Comparison of ENCODE assay signal across 19 cellular contexts in the genomic region with DNA sequence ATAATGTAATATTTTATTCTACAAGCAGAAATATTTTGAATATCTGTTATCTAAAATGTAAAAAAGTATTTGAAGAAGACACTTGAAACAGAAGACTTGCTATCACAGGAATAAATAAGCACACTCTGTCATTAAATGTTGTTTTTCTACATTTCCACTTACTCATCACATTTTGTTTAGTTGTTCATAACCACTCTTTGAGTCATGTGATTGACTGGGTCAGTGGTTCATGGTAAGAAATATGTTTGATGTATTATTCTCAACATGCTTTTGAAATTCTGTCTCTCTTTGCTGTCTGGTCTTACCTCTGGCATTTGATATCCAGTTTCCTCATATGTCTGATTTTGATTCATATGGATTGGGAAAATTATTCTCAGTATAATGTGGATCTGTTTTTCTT.
DNase-seq lines count a peak whose midpoint lies in the region; ATAC-seq, FAIRE-seq and TF ChIP-seq lines count a peak whose summit lies in the region.
"Had no signal": no experiment of that assay in that cellular context is flagged by ENCODE, and none has a peak within 500 bp of the region (broad histone marks: within the 10 kb centered on the region; RNA-seq: fewer than 3 reads in every experiment).

No MANE protein-coding gene starts in this region.

- FAIRE-seq in astrocyte (lab: Jason Lieb, UNC) = peak; percentile 26
- FAIRE-seq: GM12891 had no signal

- H4K20me1 ChIP-seq in astrocyte (ENCODE audit: insufficient read depth, low read length) = no peaks in the 10 kb centered on the region
- no peaks in the 10 kb centered on the region for H4K20me1 ChIP-seq in smooth muscle cell (ENCODE audit: low read depth)

- H3K9me3 ChIP-seq in astrocyte (ENCODE audit: insufficient read depth, low read depth, low read length) (no peaks in the 10 kb centered on the region), smooth muscle cell (replicated peaks; ENCODE audit: low read depth) (no peaks in the 10 kb centered on the region)
- H3K9me3 ChIP-seq: prostate gland had no signal

- H3K79me2 ChIP-seq in astrocyte (ENCODE audit: insufficient read depth, low read length) (no peaks in the 10 kb centered on the region), smooth muscle cell (ENCODE audit: low read depth) (no peaks in the 10 kb centered on the region)

- peaks cover 41% of the 10 kb centered on the region for H3K4me1 Mint-ChIP-seq in astrocyte (ENCODE audit: low read depth, unreplicated experiment)
- peaks cover 8% of the 10 kb centered on the region for H3K4me1 Mint-ChIP-seq in stimulated activated memory B cell treated with anti-CD40 and anti-IgM and Interleukin-4, amounts not matched to agents 10 μg/mL and 1 μg/mL and 100 μg/mL, for 72 hours
- H3K4me1 Mint-ChIP-seq: CD14-positive monocyte had no signal

- H3K9me3 Mint-ChIP-seq in astrocyte (ENCODE audit: unreplicated experiment) = peaks cover 2% of the 10 kb centered on the region
- no peaks in the 10 kb centered on the region for H3K9me3 Mint-ChIP-seq in stimulated activated memory B cell treated with anti-CD40 and anti-IgM and Interleukin-4, amounts not matched to agents 10 μg/mL and 1 μg/mL and 100 μg/mL, for 72 hours

- no peaks in the 10 kb centered on the region for H3K36me3 Mint-ChIP-seq in astrocyte (ENCODE audit: low read depth, unreplicated experiment)
- H3K36me3 Mint-ChIP-seq in stimulated activated memory B cell treated with anti-CD40 and anti-IgM and Interleukin-4, amounts not matched to agents 10 μg/mL and 1 μg/mL and 100 μg/mL, for 72 hours = no peaks in the 10 kb centered on the region
- H3K36me3 Mint-ChIP-seq: CD14-positive monocyte had no signal

- H3K9ac ChIP-seq in astrocyte (ENCODE audit: low read length) (peak overlapping the region; percentile 54), smooth muscle cell (ENCODE audit: low read depth) (peak overlapping the region; percentile 47)

- H3K27ac Mint-ChIP-seq in astrocyte (ENCODE audit: unreplicated experiment) = no peak overlapping the region
- no peak overlapping the region for H3K27ac Mint-ChIP-seq in stimulated activated memory B cell treated with anti-CD40 and anti-IgM and Interleukin-4, amounts not matched to agents 10 μg/mL and 1 μg/mL and 100 μg/mL, for 72 hours
- H3K27ac Mint-ChIP-seq: CD14-positive monocyte had no signal

- H3K27me3 Mint-ChIP-seq in astrocyte (ENCODE audit: low read depth, unreplicated experiment) = no peaks in the 10 kb centered on the region
- H3K27me3 Mint-ChIP-seq in stimulated activated memory B cell treated with anti-CD40 and anti-IgM and Interleukin-4, amounts not matched to agents 10 μg/mL and 1 μg/mL and 100 μg/mL, for 72 hours = peaks cover 6% of the 10 kb centered on the region

- H3K4me3 ChIP-seq in astrocyte (ENCODE audit: insufficient read depth, low read depth, low read length) (no peak overlapping the region), fibroblast of the aortic adventitia (ENCODE audit: low read depth, low read length) (no peak overlapping the region), smooth muscle cell (no peak overlapping the region)
- H3K4me3 ChIP-seq: prostate gland had no signal

- H3K4me2 ChIP-seq in astrocyte (ENCODE audit: low read length) = peak overlapping the region; percentile 32
- H3K4me2 ChIP-seq in smooth muscle cell = peak overlapping the region; percentile 33

- peaks cover 17% of the 10 kb centered on the region for H3F3A ChIP-seq in smooth muscle cell (ENCODE audit: low read depth)

- H2AFZ ChIP-seq in astrocyte (ENCODE audit: low read depth, low read length) (no peak overlapping the region), smooth muscle cell (ENCODE audit: low read depth) (no peak overlapping the region)

- H3K36me3 ChIP-seq in astrocyte (ENCODE audit: insufficient read depth, low read length) (no peaks in the 10 kb centered on the region), smooth muscle cell (ENCODE audit: low read depth) (no peaks in the 10 kb centered on the region)
- H3K36me3 ChIP-seq: prostate gland had no signal

- no peaks in the 10 kb centered on the region for H3K27me3 ChIP-seq in astrocyte (ENCODE audit: insufficient read depth, low read length)
- no peaks in the 10 kb centered on the region for H3K27me3 ChIP-seq in smooth muscle cell (ENCODE audit: low read depth)

- ATAC-seq in stimulated activated memory B cell treated with anti-CD40 and anti-IgM and Interleukin-4, amounts not matched to agents 10 μg/mL and 1 μg/mL and 100 μg/mL, for 72 hours = no peak

- H3K4me1 ChIP-seq in astrocyte (ENCODE audit: insufficient read depth, low read length) (peaks cover 38% of the 10 kb centered on the region), smooth muscle cell (ENCODE audit: low read depth) (peaks cover 10% of the 10 kb centered on the region)
- H3K4me1 ChIP-seq: prostate gland had no signal

- DNase-seq in H4 (ENCODE audit: low spot score) (peak; percentile 58), astrocyte (ENCODE audit: low read depth) (peak; percentile 78), fibroblast of the aortic adventitia (ENCODE audit: low read depth) (peak; percentile 40), smooth muscle cell (lab: John Stamatoyannopoulos, UW; ENCODE audit: unreplicated experiment) (no peak), NCI-H526 (lab: John Stamatoyannopoulos, UW) (no peak), NOMO-1 treated with DMSO at 0.1 percent for 48 hours (lab: John Stamatoyannopoulos, UW; ENCODE audit: unreplicated experiment) (no peak)
- DNase-seq: activated CD8-positive, alpha-beta memory T cell treated with anti-CD3 and anti-CD28 coated beads for 24 hours; activated effector memory CD4-positive, alpha-beta T cell treated with Interleukin-2 at 50 U/mL for 16 hours; aorta; DND-41; effector memory CD4-positive, alpha-beta T cell; glutamatergic neuron; NCI-H1048; NCI-H2227 treated with DMSO at 0.1 percent for 48 hours had no signal

- H3K27ac ChIP-seq in astrocyte (ENCODE audit: low read depth, low read length) = peak overlapping the region; percentile 71
- peak overlapping the region; percentile 91 for H3K27ac ChIP-seq in smooth muscle cell (ENCODE audit: low read depth)
- H3K27ac ChIP-seq: prostate gland, VCaP had no signal

- H3K4me3 Mint-ChIP-seq in astrocyte (ENCODE audit: unreplicated experiment) = no peak overlapping the region
- no peak overlapping the region for H3K4me3 Mint-ChIP-seq in stimulated activated memory B cell treated with anti-CD40 and anti-IgM and Interleukin-4, amounts not matched to agents 10 μg/mL and 1 μg/mL and 100 μg/mL, for 72 hours
- H3K4me3 Mint-ChIP-seq: CD14-positive monocyte had no signal

- no peak for TF ChIP-seq CTCF in astrocyte (IDR thresholded peaks at IDR 0.05; ENCODE audit: insufficient read depth, low read depth, low read length)
- TF ChIP-seq CTCF in fibroblast of the aortic adventitia (IDR thresholded peaks at IDR 0.05; ENCODE audit: insufficient read depth, low read length) = no peak
- no peak for TF ChIP-seq CTCF in smooth muscle cell (IDR thresholded peaks at IDR 0.05; ENCODE audit: borderline replicate concordance, insufficient read depth, poor library complexity, severe bottlenecking)

Comparison
In these comparisons a context has a peak if more than half of its experiments do, and no peak if none do; other contexts are left out.
1. DNase-seq: peak in H4 (single experiment), astrocyte (single experiment) and fibroblast of the aortic adventitia (single experiment); none in smooth muscle cell (single experiment), NCI-H526 (0 of 2) and NOMO-1 treated with DMSO at 0.1 percent for 48 hours (single experiment).